ENCODE assay signal across 27 cellular contexts in the genomic region with DNA sequence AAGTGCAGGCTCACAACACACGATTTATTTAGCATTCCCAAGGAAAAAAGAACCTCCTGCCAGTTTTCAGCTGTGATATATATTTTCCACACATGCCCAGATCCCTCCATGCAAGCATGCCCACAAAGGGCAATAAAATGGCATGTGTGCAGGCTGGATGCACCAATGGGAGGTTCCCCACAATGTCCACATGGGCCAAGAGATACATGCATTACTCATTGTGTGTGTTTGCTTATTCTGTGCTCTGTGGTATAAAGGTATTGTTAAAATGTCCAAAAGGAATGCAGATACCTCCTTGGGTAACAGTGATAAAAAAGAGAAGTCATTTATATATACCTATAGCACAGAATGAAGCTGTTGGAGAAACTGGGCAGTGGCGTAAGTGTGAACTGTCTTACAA.
"Had no signal": no experiment of that assay in that cellular context is flagged by ENCODE, and none has a peak within 500 bp of the region (broad histone marks: within the 10 kb centered on the region; RNA-seq: fewer than 3 reads in every experiment).

No MANE protein-coding gene starts in this region.

- H3K27ac Mint-ChIP-seq: activated CD4-positive, alpha-beta memory T cell treated with anti-CD3 and anti-CD28 coated beads for 36 hours; activated CD4-positive, alpha-beta T cell treated with anti-CD3 and anti-CD28 coated beads, Interleukin-2, amount 10 ng/mL, durations not matched to agents 7 days and 5 days; activated naive CD4-positive, alpha-beta T cell treated with anti-CD3 and anti-CD28 coated beads for 36 hours; activated naive CD8-positive, alpha-beta T cell; IgD-negative memory B cell; T-helper 17 cell had no signal

- H3K9me3 ChIP-seq: MG63 had no signal

- FAIRE-seq: RCC 7860, TTC549 had no signal

- H3K4me3 ChIP-seq: MG63 had no signal

- H3K27me3 ChIP-seq: MG63 had no signal

- H3K36me3 Mint-ChIP-seq: activated CD4-positive, alpha-beta memory T cell treated with anti-CD3 and anti-CD28 coated beads for 36 hours; activated naive CD8-positive, alpha-beta T cell had no signal

- H3K27ac ChIP-seq: VCaP had no signal

- H3K4me1 Mint-ChIP-seq: central memory CD8-positive, alpha-beta T cell; IgD-negative memory B cell; T-helper 17 cell had no signal

- H3K9me3 Mint-ChIP-seq: activated CD4-positive, alpha-beta memory T cell treated with anti-CD3 and anti-CD28 coated beads for 36 hours; activated CD4-positive, alpha-beta T cell treated with anti-CD3 and anti-CD28 coated beads, Interleukin-2, amount 10 ng/mL, durations not matched to agents 7 days and 5 days; activated naive CD4-positive, alpha-beta T cell treated with anti-CD3 and anti-CD28 coated beads for 36 hours; activated T-cell treated with anti-CD3 and anti-CD28 coated beads, Interleukin-2, amount 50 U/mL, for 4 hours; central memory CD8-positive, alpha-beta T cell had no signal

- H3K36me3 ChIP-seq: MG63 had no signal

- H3K4me3 Mint-ChIP-seq: activated CD4-positive, alpha-beta memory T cell treated with anti-CD3 and anti-CD28 coated beads for 36 hours; activated CD4-positive, alpha-beta T cell treated with anti-CD3 and anti-CD28 coated beads, Interleukin-2, amount 10 ng/mL, durations not matched to agents 7 days and 5 days; activated naive CD4-positive, alpha-beta T cell treated with anti-CD3 and anti-CD28 coated beads for 36 hours; activated naive CD8-positive, alpha-beta T cell; activated T-cell treated with anti-CD3 and anti-CD28 coated beads, Interleukin-2, amount 50 U/mL, for 4 hours; central memory CD8-positive, alpha-beta T cell; IgD-negative memory B cell; T-helper 17 cell had no signal

- DNase-seq: activated CD4-positive, alpha-beta memory T cell treated with anti-CD3 and anti-CD28 coated beads for 36 hours; activated CD4-positive, alpha-beta T cell treated with anti-CD3 and anti-CD28 coated beads, Interleukin-2, amount 10 ng/mL, durations not matched to agents 7 days and 5 days; activated CD4-positive, CD25-positive, alpha-beta regulatory T cell; activated CD8-positive, alpha-beta memory T cell treated with anti-CD3 and anti-CD28 coated beads for 24 hours; activated gamma-delta T cell; activated naive CD4-positive, alpha-beta T cell treated with anti-CD3 and anti-CD28 coated beads for 36 hours; activated T-cell treated with anti-CD3 and anti-CD28 coated beads, Interleukin-2, amount 50 U/mL, for 4 hours; amygdala; KG1; MG63; MV-4-11; NCI-H1092 treated with DMSO at 0.1 percent for 48 hours; NCI-H1417 treated with DMSO at 0.1 percent for 48 hours; NCI-H1694 treated with DMSO at 0.1 percent for 48 hours; NCI-H2029 treated with DMSO at 0.1 percent for 48 hours; NCI-H345; NCI-H510A treated with DMSO at 0.1 percent for 48 hours; NCI-H69; SIG-M5; T-helper 17 cell; T-helper 9 cell had no signal
